3 cellular contexts compared by ENCODE assay signal in the genomic region with DNA sequence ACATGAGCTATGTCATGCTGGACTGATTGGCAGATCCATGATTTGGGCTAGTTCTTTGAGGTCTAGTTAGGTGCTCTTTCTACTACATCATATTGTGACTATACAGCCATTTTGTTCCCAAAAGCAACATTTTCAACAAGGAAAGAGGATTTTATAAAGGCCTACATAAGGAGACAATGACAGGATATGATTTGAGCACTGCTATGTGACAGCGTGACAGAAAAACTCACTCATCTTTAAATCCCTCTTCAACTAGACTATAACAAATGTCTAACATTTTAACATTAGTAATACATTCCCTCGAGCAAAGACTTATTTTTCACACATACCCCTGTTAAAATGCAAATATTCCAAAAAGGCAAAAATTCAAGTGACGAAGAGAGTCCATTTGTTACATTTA.
"Had no signal": no experiment of that assay in that cellular context is flagged by ENCODE, and none has a peak within 500 bp of the region (broad histone marks: within the 10 kb centered on the region; RNA-seq: fewer than 3 reads in every experiment).

No MANE protein-coding gene starts in this region.

- DNase-seq: GDM1, GF-D8 had no signal

- H3K4me3 ChIP-seq: GM12878 had no signal
